Comparison of ENCODE assay signal across 23 cellular contexts in genomic region chr5:96262105-96262504, GRCh38.
"Had no signal": no experiment of that assay in that cellular context is flagged by ENCODE, and none has a peak within 500 bp of the region (broad histone marks: within the 10 kb centered on the region; RNA-seq: fewer than 3 reads in every experiment).

No MANE protein-coding gene starts in this region.

- H3K4me3 Mint-ChIP-seq: dendritic cell treated with granulocyte-macrophage colony-stimulating factor and Interleukin-4, amounts not matched to agents 40 ng/mL and 50 ng/mL, for 4 days; immature natural killer cell; mesothelial cell of epicardium had no signal

- H3K4me1 Mint-ChIP-seq: immature natural killer cell had no signal

- H3K27me3 Mint-ChIP-seq: dendritic cell treated with granulocyte-macrophage colony-stimulating factor and Interleukin-4, amounts not matched to agents 40 ng/mL and 50 ng/mL, for 4 days had no signal

- DNase-seq: colonic mucosa; cortex of kidney; effector CD4-positive, alpha-beta T cell; effector memory CD4-positive, alpha-beta T cell; foreskin keratinocyte; heart left ventricle; hypothalamus; immature natural killer cell; islet precursor cell; kidney; kidney glomerular epithelial cell; left colon; left ventricle myocardium inferior; lower lobe of right lung; mesenchymal stem cell; mucosa of descending colon; naive B cell had no signal

- H3K27ac Mint-ChIP-seq: dendritic cell treated with granulocyte-macrophage colony-stimulating factor and Interleukin-4, amounts not matched to agents 40 ng/mL and 50 ng/mL, for 4 days; immature natural killer cell; mesothelial cell of epicardium; naive B cell had no signal

- H3K4me3 ChIP-seq: colonic mucosa, esophagus muscularis mucosa, gastroesophageal sphincter, heart left ventricle, hepatocyte, left ventricle myocardium inferior, lower lobe of right lung, mucosa of descending colon had no signal

- H3K36me3 ChIP-seq: colonic mucosa, esophagus muscularis mucosa, gastroesophageal sphincter, heart left ventricle, left ventricle myocardium inferior, lower lobe of right lung had no signal

- H3K27ac ChIP-seq: colonic mucosa, esophagus muscularis mucosa, foreskin keratinocyte, gastroesophageal sphincter, heart left ventricle, hepatocyte, left ventricle myocardium inferior, lower lobe of right lung had no signal

- H2AFZ ChIP-seq: hepatocyte had no signal

- H3K27me3 ChIP-seq: colonic mucosa, esophagus muscularis mucosa, foreskin keratinocyte, gastroesophageal sphincter, heart left ventricle, hepatocyte had no signal

- H3K79me2 ChIP-seq: hepatocyte had no signal

- H3K4me2 ChIP-seq: hepatocyte had no signal

- H3K4me1 ChIP-seq: colonic mucosa had no signal

- ATAC-seq: foreskin keratinocyte, gastroesophageal sphincter, left colon, left lobe of liver, lower lobe of right lung, mucosa of descending colon had no signal

- H3K9me3 ChIP-seq: colonic mucosa had no signal
